ENCODE assay signal across 12 cellular contexts in genomic region chr18:13613591-13614317, GRCh38.
DNase-seq lines count a peak whose midpoint lies in the region; ATAC-seq and TF ChIP-seq lines count a peak whose summit lies in the region.
"Had no signal": no experiment of that assay in that cellular context is flagged by ENCODE, and none has a peak within 500 bp of the region (broad histone marks: within the 10 kb centered on the region; RNA-seq: fewer than 3 reads in every experiment).

No MANE protein-coding gene starts in this region.

- peaks cover 21 to 24% of the 10 kb centered on the region in 2 donors for H3K36me3 Mint-ChIP-seq in CD14-positive monocyte

- H3K27ac Mint-ChIP-seq in CD14-positive monocyte: peak overlapping the region in 6 of 7 donors; percentile 54 to 95 (median 88)

- peaks cover 67% of the 10 kb centered on the region for H3K4me1 Mint-ChIP-seq in CD14-positive monocyte

- H3K4me3 Mint-ChIP-seq in CD14-positive monocyte: peak overlapping the region in 1 of 2 donors; percentile 75

- H3K9me3 Mint-ChIP-seq in CD14-positive monocyte: peaks cover 0 to 7% (median 2%) of the 10 kb centered on the region in 7 donors

- H3K27me3 ChIP-seq in Peyer's patch: no peaks in the 10 kb centered on the region

- intact Hi-C loops in CD14-positive monocyte (cut with micrococcal nuclease): loop anchor here in 1 of 2 donors (2.0 to 5.0 kb wide), 2 partner anchors 25 to 46 kb away; no protein-coding TSS in a partner anchor

- H3K4me1 ChIP-seq in Peyer's patch: peaks cover 0 to 26% (median 11%) of the 10 kb centered on the region in 4 donors

- no peak for DNase-seq in CD14-positive monocyte (ENCODE audit: low spot score)
- peak; percentile 48 to 70 (median 68) for DNase-seq in Peyer's patch
- DNase-seq in left lobe of liver (ENCODE audit: low spot score): peak; percentile 35
- DNase-seq in DMS53 treated with DMSO at 0.1 percent for 48 hours (lab: John Stamatoyannopoulos, UW; ENCODE audit: unreplicated experiment): no peak
- no peak for DNase-seq in amniotic stem cell (lab: John Stamatoyannopoulos, UW)
- no peak for DNase-seq in NCI-H2029 treated with DMSO at 0.1 percent for 48 hours (lab: John Stamatoyannopoulos, UW)
- DNase-seq: left lung, NCI-H1436 had no signal

- H3K4me3 ChIP-seq in Peyer's patch: peak overlapping the region in 3 of 4 donors; percentile 33 to 44 (median 43)
- H3K4me3 ChIP-seq: left lung had no signal

- H3K9me3 ChIP-seq in Peyer's patch: no peaks in the 10 kb centered on the region
- H3K9me3 ChIP-seq: left lung had no signal

- peak overlapping the region; percentile 64 to 77 (median 70) for H3K27ac ChIP-seq in Peyer's patch
- H3K27ac ChIP-seq: epithelial cell of prostate had no signal

- no peak for ATAC-seq in left lobe of liver
- ATAC-seq in GM18909 (IDR thresholded peaks at IDR 0.05; ENCODE audit: poor library complexity, unreplicated experiment): no peak
- ATAC-seq: left lung, SK-N-SH treated with all-trans-retinoic acid at 6 μM for 48 hours had no signal

- H3K36me3 ChIP-seq in Peyer's patch: no peaks in the 10 kb centered on the region
- H3K36me3 ChIP-seq: left lung had no signal

- TF ChIP-seq CTCF in CD14-positive monocyte (IDR thresholded peaks at IDR 0.05) (no peak), Peyer's patch (IDR thresholded peaks at IDR 0.05) (no peak)

- TF ChIP-seq POLR2A in GM15510 (IDR thresholded peaks at IDR 0.05; ENCODE audit: borderline replicate concordance, extremely low read depth, insufficient read length) (peak; percentile 48), Peyer's patch (IDR thresholded peaks at IDR 0.05) (no peak)

- H3K27me3 Mint-ChIP-seq in CD14-positive monocyte (ENCODE audit: low read depth in 3 of 3): peaks cover 27 to 37% (median 29%) of the 10 kb centered on the region in 3 donors

Comparison
In these comparisons a context has a peak if more than half of its experiments do, and no peak if none do; other contexts are left out.
1. DNase-seq: peak in Peyer's patch (3 of 3) and left lobe of liver (single experiment); none in CD14-positive monocyte (single experiment), DMS53 treated with DMSO at 0.1 percent for 48 hours (single experiment), amniotic stem cell (single experiment) and NCI-H2029 treated with DMSO at 0.1 percent for 48 hours (single experiment).